8 cellular contexts compared by ENCODE assay signal in genomic region chr14:64636208-64636979, GRCh38.
DNase-seq lines count a peak whose midpoint lies in the region; ATAC-seq and TF ChIP-seq lines count a peak whose summit lies in the region.

No MANE protein-coding gene starts in this region.

- no peaks in the 10 kb centered on the region for H3K9me3 Mint-ChIP-seq in osteocyte (ENCODE audit: unreplicated experiment)

- H3K36me3 Mint-ChIP-seq in osteocyte (ENCODE audit: unreplicated experiment) = no peaks in the 10 kb centered on the region

- TF ChIP-seq POLR2A in transverse colon (IDR thresholded peaks at IDR 0.05) = no peak

- intact Hi-C loops in transverse colon (cut with DNase I; ENCODE audit: low total_unique reads) = loop anchor here (2.0 kb wide), 1 partner anchor 96 kb away; the partner anchor contains the start of gene HSPA2

- in situ Hi-C loops in SK-MEL-5 (cut with HindIII; ENCODE audit: low pct_unique_long_range_greater_than_20kb, low sequenced_read_pairs) (no loop called here), transverse colon (cut with MboI; ENCODE audit: low pct_ligation_motif_present in 1 of 4, low pct_unique_long_range_greater_than_20kb in 1 of 4, low sequenced_read_pairs in 3 of 4) (loop anchor here (5.0 to 25.0 kb wide), 5 partner anchors 94 to 299 kb away; partner anchors contain the start of genes HSPA2 (in 3 of the 4), MTHFD1 (in 1 of the 4) and PPP1R36 (in 1 of the 4))

- no peaks in the 10 kb centered on the region for H3K36me3 ChIP-seq in MG63
- H3K36me3 ChIP-seq in transverse colon = no peaks in the 10 kb centered on the region

- peak overlapping the region; percentile 3 for H3K27ac Mint-ChIP-seq in osteocyte (ENCODE audit: unreplicated experiment)

- no peaks in the 10 kb centered on the region for H3K27me3 Mint-ChIP-seq in osteocyte (ENCODE audit: unreplicated experiment)

- no peak for TF ChIP-seq EP300 in transverse colon (IDR thresholded peaks at IDR 0.05; ENCODE audit: low read depth)

- 28 to 29% methylated on average over 6 to 19 of the region's 19 CpGs for WGBS in transverse colon (ENCODE audit: low coverage in 1 of 2), 2 donors

- H3K4me1 Mint-ChIP-seq in osteocyte (ENCODE audit: unreplicated experiment) = peaks cover 35% of the 10 kb centered on the region

- peak; percentile 79 for TF ChIP-seq CTCF in AG09309 (IDR thresholded peaks at IDR 0.05; ENCODE audit: control insufficient read depth, insufficient read depth, low read depth, low read length, missing control alignments)
- peak; percentile 94 for TF ChIP-seq CTCF in osteocyte (IDR thresholded peaks at IDR 0.05)
- peak; percentile 89 to 96 (median 93) for TF ChIP-seq CTCF in transverse colon (IDR thresholded peaks at IDR 0.05)

- H3K27me3 ChIP-seq in MG63 = no peaks in the 10 kb centered on the region
- no peaks in the 10 kb centered on the region for H3K27me3 ChIP-seq in transverse colon

- H3K4me3 ChIP-seq in AG09309 (ENCODE audit: control insufficient read depth, low read depth, low read length) (no peak overlapping the region), MG63 (no peak overlapping the region), transverse colon (no peak overlapping the region)

- H3K27ac ChIP-seq in transverse colon = peak overlapping the region; percentile 35 to 54 (median 42)

- no peak for DNase-seq in AG09309 (ENCODE audit: low read depth)
- peak; percentile 20 for DNase-seq in MG63
- DNase-seq in SK-MEL-5 (ENCODE audit: low read depth, low spot score) = peak; percentile 68
- peak; percentile 34 to 59 (median 52) for DNase-seq in activated naive CD4-positive, alpha-beta T cell (lab: John Stamatoyannopoulos, UW)
- DNase-seq in germinal center (ENCODE audit: low spot score) = peak; percentile 80
- DNase-seq in osteocyte (ENCODE audit: extremely low spot score, unreplicated experiment) = peak; percentile 88
- peak; percentile 85 for DNase-seq in transverse colon

- ATAC-seq in GM19043 (IDR thresholded peaks at IDR 0.05; ENCODE audit: low read depth, unreplicated experiment) = peak; percentile 70

- H3K4me3 Mint-ChIP-seq in osteocyte (ENCODE audit: unreplicated experiment) = no peak overlapping the region

- H3K4me1 ChIP-seq in transverse colon = peaks cover 9 to 33% (median 25%) of the 10 kb centered on the region in 4 donors

- H3K9me3 ChIP-seq in MG63 (no peaks in the 10 kb centered on the region), transverse colon (no peaks in the 10 kb centered on the region)
